Comparison of ENCODE assay signal across 11 cellular contexts in the genomic region with DNA sequence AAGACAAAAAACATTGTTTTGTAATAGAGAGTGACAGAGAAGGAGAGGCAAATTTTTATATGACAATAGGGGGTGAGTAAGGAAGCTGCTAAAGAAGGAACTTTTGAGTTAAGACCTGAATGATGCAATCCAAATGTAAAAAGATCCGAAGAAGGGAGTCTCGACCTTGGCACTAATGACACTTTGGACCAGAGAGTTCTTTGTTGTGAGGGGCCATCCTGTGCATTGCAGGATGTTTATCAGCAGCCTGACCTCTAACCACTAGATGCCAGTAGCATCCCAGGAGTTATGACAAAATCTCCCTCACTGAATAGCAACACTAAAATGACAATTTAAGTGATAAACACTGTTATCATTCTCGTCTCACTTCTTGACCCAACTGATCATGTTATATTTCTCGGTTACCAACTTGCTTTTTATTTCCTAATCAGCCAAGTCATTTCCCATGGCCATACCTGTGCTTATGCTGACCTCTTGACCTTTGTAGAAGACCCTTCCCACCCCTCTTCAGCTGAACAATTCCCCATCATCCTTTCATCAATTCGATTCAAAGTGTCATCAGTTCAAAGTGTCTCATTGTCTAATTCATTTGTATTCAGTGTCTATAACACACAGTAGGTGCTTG. TPM values are rescaled to one million over a fixed set of nuclear protein-coding genes. Genes with fewer than 3 reads are reported as not detected.
DNase-seq lines count a peak whose midpoint lies in the region; ATAC-seq and TF ChIP-seq lines count a peak whose summit lies in the region.
"Had no signal": no experiment of that assay in that cellular context is flagged by ENCODE, and none has a peak within 500 bp of the region (broad histone marks: within the 10 kb centered on the region; RNA-seq: fewer than 3 reads in every experiment).

No MANE protein-coding gene starts in this region.

- ATAC-seq in HG03135 (IDR thresholded peaks at IDR 0.05; ENCODE audit: unreplicated experiment): no peak

- WGBS in esophagus muscularis mucosa: 65% methylated on average over 5 of the region's 5 CpGs

- in situ Hi-C loops in astrocyte of the spinal cord (cut with HindIII; ENCODE audit: low sequenced_read_pairs): no loop called here

- no peak for TF ChIP-seq POLR2A in esophagus muscularis mucosa (IDR thresholded peaks at IDR 0.05; ENCODE audit: low read depth)

- no peak for TF ChIP-seq EP300 in esophagus muscularis mucosa (IDR thresholded peaks at IDR 0.05)

- no peaks in the 10 kb centered on the region for H3K9me3 ChIP-seq in esophagus muscularis mucosa
- H3K9me3 ChIP-seq: suprapubic skin had no signal

- TF ChIP-seq CTCF in astrocyte of the spinal cord (IDR thresholded peaks at IDR 0.05; ENCODE audit: low read depth, low read length): peak; percentile 41
- TF ChIP-seq CTCF in esophagus muscularis mucosa (IDR thresholded peaks at IDR 0.05): peak in 1 of 3 experiments; percentile 17

- H3K4me1 ChIP-seq in esophagus muscularis mucosa: peaks cover 9 to 16% (median 12%) of the 10 kb centered on the region in 4 donors

- H3K4me3 ChIP-seq in astrocyte of the spinal cord (ENCODE audit: low read depth, low read length) (no peak overlapping the region), esophagus muscularis mucosa (no peak overlapping the region)
- H3K4me3 ChIP-seq: suprapubic skin had no signal

- no peaks in the 10 kb centered on the region for H3K36me3 ChIP-seq in esophagus muscularis mucosa
- H3K36me3 ChIP-seq: suprapubic skin had no signal

- H3K27ac ChIP-seq in esophagus muscularis mucosa (replicated peaks in 1 of 4): no peak overlapping the region
- H3K27ac ChIP-seq: suprapubic skin had no signal

- no peaks in the 10 kb centered on the region for H3K27me3 ChIP-seq in esophagus muscularis mucosa
- H3K27me3 ChIP-seq: suprapubic skin had no signal

- intact Hi-C loops in esophagus muscularis mucosa (cut with DNase I): loop anchor here (2.0 kb wide), 1 partner anchor 82 kb away; no protein-coding TSS in a partner anchor

- peak; percentile 18 for DNase-seq in GM04504 (ENCODE audit: low read depth)
- DNase-seq in HT1080 (ENCODE audit: low read depth): peak; percentile 12
- no peak for DNase-seq in astrocyte of the spinal cord (ENCODE audit: low read depth, low spot score)
- peak; percentile 21 for DNase-seq in medulla oblongata (ENCODE audit: extremely low spot score)
- DNase-seq in esophagus muscularis mucosa (ENCODE audit: extremely low spot score): no peak
- no peak for DNase-seq in NCI-H1436 (lab: John Stamatoyannopoulos, UW)
- no peak for DNase-seq in activated naive CD4-positive, alpha-beta T cell (lab: John Stamatoyannopoulos, UW)
- DNase-seq: activated CD4-positive, alpha-beta T cell treated with anti-CD3 and anti-CD28 coated beads, Interleukin-2, amount 10 ng/mL, durations not matched to agents 24 days and 14 days; head of caudate nucleus had no signal

RNA-seq across cellular contexts. Expression of a gene that starts 30.0 kb away (rescaled TPM):
- total RNA-seq in HT1080 (2014; rRNA removed; shearing (Covaris generic)): 21.6 and 22.3 TPM in 2 replicates
- 5.4 and 7.6 TPM in 2 replicates for polyA plus RNA-seq in HT1080 (2015; cell fraction: cytosol; rRNA removed)
- polyA plus RNA-seq in HT1080 (2015; cell fraction: nucleus; rRNA removed): 10.0 and 13.6 TPM in 2 replicates
- total RNA-seq in esophagus muscularis mucosa: 1 to 10 TPM in 3 of 4 donors, under 1 TPM in 1; 0.66 to 2.9 (median 1.7) TPM

Comparison
In these comparisons a context has a peak if more than half of its experiments do, and no peak if none do; other contexts are left out.
1. DNase-seq: peak in GM04504 (single experiment), HT1080 (single experiment) and medulla oblongata (single experiment); none in astrocyte of the spinal cord (single experiment), esophagus muscularis mucosa (single experiment), NCI-H1436 (single experiment) and activated naive CD4-positive, alpha-beta T cell (0 of 4).